In genomic region chr6:115891111-115891669, GRCh38 we compare ENCODE assay signal across 8 cellular contexts.
DNase-seq lines count a peak whose midpoint lies in the region; ATAC-seq and TF ChIP-seq lines count a peak whose summit lies in the region.

No MANE protein-coding gene starts in this region.

- peaks cover 2% of the 10 kb centered on the region for H3K27me3 Mint-ChIP-seq in activated CD4-positive, alpha-beta T cell treated with anti-CD3 and anti-CD28 coated beads for 36 hours
- peaks cover 2% of the 10 kb centered on the region for H3K27me3 Mint-ChIP-seq in activated CD4-positive, alpha-beta T cell treated with anti-CD3 and anti-CD28 coated beads, Interleukin-2, amount 10 ng/mL, durations not matched to agents 7 days and 5 days

- H3K9me3 ChIP-seq in PC-9 (ENCODE audit: insufficient read depth, low read depth) (0 out of 2 replicates have a peak, but pooled peaks cover 9% of the 10 kb centered on the region), WERI-Rb-1 (ENCODE audit: severe bottlenecking) (no peaks in the 10 kb centered on the region)

- H3K36me3 Mint-ChIP-seq in activated CD4-positive, alpha-beta T cell treated with anti-CD3 and anti-CD28 coated beads for 36 hours (ENCODE audit: low read depth) = no peaks in the 10 kb centered on the region
- no peaks in the 10 kb centered on the region for H3K36me3 Mint-ChIP-seq in activated CD4-positive, alpha-beta T cell treated with anti-CD3 and anti-CD28 coated beads, Interleukin-2, amount 10 ng/mL, durations not matched to agents 7 days and 5 days (ENCODE audit: low read depth)

- H4K20me1 ChIP-seq in PC-9 (ENCODE audit: insufficient read depth) = no peaks in the 10 kb centered on the region

- no peaks in the 10 kb centered on the region; the same call in 1 of the 2 replicates for H3K9me2 ChIP-seq in PC-9 (ENCODE audit: insufficient read depth)

- H2AFZ ChIP-seq in PC-9 = no peak overlapping the region

- H3K27ac Mint-ChIP-seq in activated CD4-positive, alpha-beta T cell treated with anti-CD3 and anti-CD28 coated beads for 36 hours = no peak overlapping the region
- no peak overlapping the region for H3K27ac Mint-ChIP-seq in activated CD4-positive, alpha-beta T cell treated with anti-CD3 and anti-CD28 coated beads, Interleukin-2, amount 10 ng/mL, durations not matched to agents 7 days and 5 days

- peak overlapping the region; percentile 25 for H3K4me2 ChIP-seq in PC-9

- H3K4me3 Mint-ChIP-seq in activated CD4-positive, alpha-beta T cell treated with anti-CD3 and anti-CD28 coated beads for 36 hours = no peak overlapping the region
- no peak overlapping the region for H3K4me3 Mint-ChIP-seq in activated CD4-positive, alpha-beta T cell treated with anti-CD3 and anti-CD28 coated beads, Interleukin-2, amount 10 ng/mL, durations not matched to agents 7 days and 5 days

- no TSS peak for BruUV-seq in PC-9 (replicated peaks; lab: Mats Ljungman, UMichigan)

- ATAC-seq in activated CD4-positive, alpha-beta T cell treated with anti-CD3 and anti-CD28 coated beads for 36 hours = peak; percentile 93
- peak; percentile 97 for ATAC-seq in HG02798 (IDR thresholded peaks at IDR 0.05; ENCODE audit: poor library complexity, unreplicated experiment)

- TF ChIP-seq CTCF in PC-9 (conservative IDR thresholded peaks at IDR 0.05) = no peak
- TF ChIP-seq CTCF in WERI-Rb-1 (IDR thresholded peaks at IDR 0.05; ENCODE audit: low read depth, low read length) = no peak

- H3K4me1 ChIP-seq in PC-9 (replicated peaks; ENCODE audit: insufficient read depth) = peaks cover 22% of the 10 kb centered on the region

- POLR2A ChIA-PET in activated CD4-positive, alpha-beta T cell treated with anti-CD3 and anti-CD28 coated beads for 36 hours (lab: Charles Lee) = no interaction called here
- POLR2A ChIA-PET in activated CD4-positive, alpha-beta T cell treated with anti-CD3 and anti-CD28 coated beads, Interleukin-2, amount 10 ng/mL, durations not matched to agents 7 days and 5 days (lab: Charles Lee) = no interaction called here
- POLR2A ChIA-PET in PC-9 (lab: Charles Lee; ENCODE audit: unreplicated experiment) = no interaction called here

- DNase-seq in activated CD4-positive, alpha-beta T cell treated with anti-CD3 and anti-CD28 coated beads for 36 hours = no peak
- no peak for DNase-seq in activated CD4-positive, alpha-beta T cell treated with anti-CD3 and anti-CD28 coated beads, Interleukin-2, amount 10 ng/mL, durations not matched to agents 7 days and 5 days
- DNase-seq in PC-9 (peak in 1 of 2 experiments; percentile 63), skeletal muscle cell (ENCODE audit: low read depth) (peak; percentile 59), NCI-H2081 treated with DMSO at 0.1 percent for 48 hours (lab: John Stamatoyannopoulos, UW) (no peak), NCI-H2107 (lab: John Stamatoyannopoulos, UW) (no peak), WERI-Rb-1 (no peak)

- no peaks in the 10 kb centered on the region for H3K9me3 Mint-ChIP-seq in activated CD4-positive, alpha-beta T cell treated with anti-CD3 and anti-CD28 coated beads for 36 hours (ENCODE audit: low read depth)
- no peaks in the 10 kb centered on the region for H3K9me3 Mint-ChIP-seq in activated CD4-positive, alpha-beta T cell treated with anti-CD3 and anti-CD28 coated beads, Interleukin-2, amount 10 ng/mL, durations not matched to agents 7 days and 5 days

- H3K4me3 ChIP-seq in PC-9 (no peak overlapping the region), skeletal muscle cell (ENCODE audit: low read depth, low read length) (no peak overlapping the region), WERI-Rb-1 (ENCODE audit: low read depth, low read length) (no peak overlapping the region)

- intact Hi-C loops in activated CD4-positive, alpha-beta T cell treated with anti-CD3 and anti-CD28 coated beads for 36 hours (cut with DNase I, micrococcal nuclease) = loop anchor here in 1 of 2 experiments (10.0 kb wide), 1 partner anchor 204 kb away; no protein-coding TSS in a partner anchor
- intact Hi-C loops in PC-9 (cut with micrococcal nuclease; ENCODE audit: unreplicated experiment) = loop anchor here (10.0 kb wide), 2 partner anchors 214 to 1786 kb away; partner anchors contain the start of gene NT5DC1

- no peaks in the 10 kb centered on the region for H3F3A ChIP-seq in PC-9 (ENCODE audit: insufficient read depth, low read depth)

- H3K79me2 ChIP-seq in PC-9 (ENCODE audit: low read depth) = no peaks in the 10 kb centered on the region

- CTCF ChIA-PET in activated CD4-positive, alpha-beta T cell treated with anti-CD3 and anti-CD28 coated beads for 36 hours (lab: Charles Lee) = no interaction called here
- CTCF ChIA-PET in activated CD4-positive, alpha-beta T cell treated with anti-CD3 and anti-CD28 coated beads, Interleukin-2, amount 10 ng/mL, durations not matched to agents 7 days and 5 days (lab: Charles Lee) = no interaction called here
- CTCF ChIA-PET in PC-9 (lab: Charles Lee) = no interaction called here

- no peaks in the 10 kb centered on the region for H3K36me3 ChIP-seq in PC-9 (ENCODE audit: low read depth)
- no peaks in the 10 kb centered on the region for H3K36me3 ChIP-seq in WERI-Rb-1

- H3K27ac ChIP-seq in PC-9 (peak overlapping the region; percentile 48), WERI-Rb-1 (no peak overlapping the region)

- peaks cover 2% of the 10 kb centered on the region for H3K4me1 Mint-ChIP-seq in activated CD4-positive, alpha-beta T cell treated with anti-CD3 and anti-CD28 coated beads for 36 hours
- peaks cover 5% of the 10 kb centered on the region for H3K4me1 Mint-ChIP-seq in activated CD4-positive, alpha-beta T cell treated with anti-CD3 and anti-CD28 coated beads, Interleukin-2, amount 10 ng/mL, durations not matched to agents 7 days and 5 days

- H3K27me3 ChIP-seq in PC-9 (ENCODE audit: insufficient read depth, low read depth) (no peaks in the 10 kb centered on the region), WERI-Rb-1 (ENCODE audit: insufficient read depth, low read depth, severe bottlenecking) (no peaks in the 10 kb centered on the region)
